In the genomic region with DNA sequence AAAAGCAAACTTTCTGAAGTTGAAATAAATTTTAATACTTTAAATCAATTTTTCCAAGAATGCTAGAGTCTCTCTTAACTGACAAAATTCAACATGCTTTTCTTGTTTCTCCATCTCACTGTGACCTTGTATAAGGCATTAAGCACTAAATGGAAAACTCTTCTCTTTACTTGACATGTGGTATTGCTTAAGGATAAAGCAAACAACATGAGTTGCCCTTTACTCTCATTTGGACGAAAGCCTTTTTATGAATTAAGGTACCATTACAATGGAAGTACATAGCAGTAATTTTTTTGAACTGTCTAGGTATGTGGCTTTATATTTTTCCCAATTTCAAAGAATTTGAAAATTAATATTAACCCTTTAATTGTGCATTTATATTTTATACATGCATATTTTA, we compare ENCODE assay signal across 15 cellular contexts. TPM values are rescaled to one million over a fixed set of nuclear protein-coding genes. Genes with fewer than 3 reads are reported as not detected.
"Had no signal": no experiment of that assay in that cellular context is flagged by ENCODE, and none has a peak within 500 bp of the region (broad histone marks: within the 10 kb centered on the region; RNA-seq: fewer than 3 reads in every experiment).

No MANE protein-coding gene starts in this region.

- H3K9me3 ChIP-seq: thoracic aorta, vagina had no signal

- H3K4me1 ChIP-seq: left ventricle myocardium inferior, vagina had no signal

- H3K27ac ChIP-seq: left ventricle myocardium inferior, thoracic aorta, vagina had no signal

- H3K27me3 ChIP-seq: vagina had no signal

- H3K36me3 ChIP-seq: left ventricle myocardium inferior, thoracic aorta, vagina had no signal

- H3K4me3 ChIP-seq: left ventricle myocardium inferior, thoracic aorta, vagina had no signal

- DNase-seq: activated CD4-positive, alpha-beta memory T cell treated with anti-CD3 and anti-CD28 coated beads for 36 hours; activated CD4-positive, alpha-beta T cell treated with anti-CD3 and anti-CD28 coated beads for 1 hour; head of caudate nucleus; left ventricle myocardium inferior; mesenchymal stem cell; occipital lobe; stimulated activated CD4-positive, alpha-beta T cell treated with anti-CD3 and anti-CD28 coated beads, Interleukin-4, amount 100 ng/mL, for 1 hour; stimulated activated CD8-positive, alpha-beta memory T cell treated with anti-CD3 and anti-CD28 coated beads, Interleukin-4, amount 100 ng/mL, for 48 hours; T1000 had no signal

RNA-seq across cellular contexts. Expression of gene STRIT1, which starts 1.4 kb away (rescaled TPM):
- total RNA-seq: activated CD4-positive, alpha-beta memory T cell treated with anti-CD3 and anti-CD28 coated beads for 36 hours; astrocyte; endothelial cell of umbilical vein; fibroblast of lung; occipital lobe; pulmonary artery endothelial cell; thoracic aorta; vagina had no signal
